1 cellular context compared by ENCODE assay signal in genomic region chr6:26223213-26223612, GRCh38.
TF ChIP-seq lines count a peak whose summit lies in the region.

No MANE protein-coding gene starts in this region.

TF ChIP-seq in A549, 52 proteins besides CTCF, POLR2A, EP300 and RAD21 (continued from another document):
- TF ChIP-seq REST (IDR thresholded peaks at IDR 0.05) (no peak), KDM1A (IDR thresholded peaks at IDR 0.05; ENCODE audit: low read depth) (no peak), HDAC2 (IDR thresholded peaks at IDR 0.05) (no peak), HOXA7 (CRISPR knock-in tag; IDR thresholded peaks at IDR 0.05) (no peak), PHF8 (IDR thresholded peaks at IDR 0.05; ENCODE audit: borderline replicate concordance, low read depth) (no peak), RARB (CRISPR knock-in tag; IDR thresholded peaks at IDR 0.05) (no peak), CEBPB (IDR thresholded peaks at IDR 0.05) (no peak), HEYL (CRISPR knock-in tag; IDR thresholded peaks at IDR 0.05) (no peak), USF2 (IDR thresholded peaks at IDR 0.05) (no peak), ZSCAN20 (CRISPR knock-in tag; IDR thresholded peaks at IDR 0.05) (no peak)
